ENCODE assay signal across 1 cellular context in the genomic region with DNA sequence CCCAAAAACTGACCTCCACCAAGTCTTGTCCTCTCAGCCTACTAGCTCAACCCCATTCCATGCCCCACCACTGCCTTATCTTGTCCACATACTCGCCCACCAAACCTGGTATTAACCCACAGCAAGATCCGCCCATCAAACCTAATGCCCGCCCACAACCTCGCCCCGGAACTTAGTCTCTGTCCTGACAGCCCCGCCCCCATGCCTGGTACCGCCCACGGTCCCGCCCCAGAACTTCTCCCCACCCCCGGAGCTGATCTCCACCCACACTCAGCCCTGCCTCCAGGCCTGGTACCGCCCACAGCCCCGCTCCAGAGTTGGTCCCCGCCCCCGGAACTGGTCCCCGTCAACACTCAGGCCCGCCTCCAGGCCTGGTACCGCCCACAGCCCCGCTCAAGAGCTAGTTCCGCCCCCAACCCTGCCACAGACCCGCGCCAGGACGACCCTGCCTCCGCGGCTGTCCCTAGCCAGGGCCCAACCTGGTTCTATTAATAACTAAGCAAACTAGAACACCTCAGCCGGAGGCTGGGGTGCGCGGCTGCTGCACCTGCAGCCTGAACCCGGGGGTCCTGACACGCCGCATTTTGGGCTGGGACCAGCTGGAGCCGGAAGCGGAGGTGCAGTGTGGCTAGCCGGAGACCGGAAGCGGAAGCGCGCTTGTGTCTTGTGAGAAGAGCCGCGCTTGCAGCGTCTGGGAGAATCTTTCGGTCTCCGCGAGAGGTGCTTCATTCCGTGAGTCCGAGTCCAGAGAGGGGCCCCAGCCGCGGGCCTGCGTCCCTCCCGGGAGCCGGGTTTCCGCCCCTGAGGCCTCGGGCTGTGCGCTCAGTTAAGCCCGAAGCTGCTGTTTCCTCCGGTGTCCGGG.
TF ChIP-seq lines count a peak whose summit lies in the region.

Gene ZNF557 (plus strand): TSS at position 662 of the 862 bp plus-strand sequence. CDS start 5,372 bp downstream, outside the sequence.

TF ChIP-seq in GM12878, 131 proteins besides CTCF, POLR2A, EP300 and RAD21 (continued from another document):
- TF ChIP-seq MAX (IDR thresholded peaks at IDR 0.05; ENCODE audit: low read depth, low read length) (peak; percentile 64), POLR2AphosphoS2 (IDR thresholded peaks at IDR 0.05; ENCODE audit: low read depth, low read length) (peak; percentile 89; the same call in 1 of the 2 replicates), ETV6 (conservative IDR thresholded peaks at IDR 0.05 in 1 of 2, IDR thresholded peaks at IDR 0.05 in 1 of 2; ENCODE audit: borderline replicate concordance in 1 of 2, low read depth in 1 of 2) (peak in 1 of 2 experiments; percentile 78; a peak in 1 of 4 replicates), BACH1 (IDR thresholded peaks at IDR 0.05; ENCODE audit: borderline replicate concordance) (0 out of 2 replicates have a peak, but pooled peaks have one; percentile 15), EED (IDR thresholded peaks at IDR 0.05; ENCODE audit: low read depth) (peak; percentile 26; the same call in 1 of the 2 replicates), NFXL1 (IDR thresholded peaks at IDR 0.05; ENCODE audit: borderline replicate concordance) (no peak), LARP7 (IDR thresholded peaks at IDR 0.05) (peak; percentile 64; the same call in 1 of the 2 replicates), GABPA (IDR thresholded peaks at IDR 0.05; ENCODE audit: low read depth) (peak; percentile 93), KLF5 (IDR thresholded peaks at IDR 0.05; ENCODE audit: partially characterized antibody) (peak; percentile 80), ZNF274 (IDR thresholded peaks at IDR 0.05; ENCODE audit: insufficient read depth, insufficient read length) (no peak), STAT3 (IDR thresholded peaks at IDR 0.05; ENCODE audit: low read depth, low read length) (no peak), NR2F1 (conservative IDR thresholded peaks at IDR 0.05) (no peak), HDGF (IDR thresholded peaks at IDR 0.05) (peak; percentile 81), HCFC1 (IDR thresholded peaks at IDR 0.05; ENCODE audit: low read length) (peak; percentile 48; the same call in 1 of the 2 replicates), TARDBP (IDR thresholded peaks at IDR 0.05; ENCODE audit: borderline replicate concordance) (no peak), FOXM1 (IDR thresholded peaks at IDR 0.05; ENCODE audit: low read depth, low read length) (no peak), TAF1 (IDR thresholded peaks at IDR 0.05; ENCODE audit: borderline replicate concordance, low read depth, low read length) (peak; percentile 95), POLR2AphosphoS5 (IDR thresholded peaks at IDR 0.05; ENCODE audit: low read length) (peak; percentile 95), RELA (IDR thresholded peaks at IDR 0.05; ENCODE audit: borderline replicate concordance, partially characterized antibody) (peak; percentile 89), RFX5 (IDR thresholded peaks at IDR 0.05; ENCODE audit: low read depth, low read length) (no peak), ZNF384 (IDR thresholded peaks at IDR 0.05; ENCODE audit: borderline replicate concordance, low read depth, low read length) (peak; percentile 10; the same call in 1 of the 2 replicates), RB1 (IDR thresholded peaks at IDR 0.05; ENCODE audit: borderline replicate concordance) (peak; percentile 74; the same call in 1 of the 2 replicates), TCF7 (IDR thresholded peaks at IDR 0.05; ENCODE audit: borderline replicate concordance) (no peak), ZNF207 (IDR thresholded peaks at IDR 0.05; ENCODE audit: borderline replicate concordance) (peak; percentile 82; the same call in 1 of the 2 replicates), FOXK2 (IDR thresholded peaks at IDR 0.05) (peak; percentile 42; the same call in 1 of the 2 replicates), DPF2 (IDR thresholded peaks at IDR 0.05) (0 out of 2 replicates have a peak, but pooled peaks have one; percentile 45), PML (IDR thresholded peaks at IDR 0.05; ENCODE audit: low read length) (peak; percentile 91), CBFB (IDR thresholded peaks at IDR 0.05; ENCODE audit: low read depth) (peak; percentile 84), ZBED1 (IDR thresholded peaks at IDR 0.05; ENCODE audit: borderline replicate concordance) (no peak), NR2C1 (IDR thresholded peaks at IDR 0.05) (peak; percentile 55), CHD4 (IDR thresholded peaks at IDR 0.05) (no peak), CHD1 (IDR thresholded peaks at IDR 0.05; ENCODE audit: low read depth, low read length) (no peak), SP1 (IDR thresholded peaks at IDR 0.05; ENCODE audit: low read depth, low read length) (peak; percentile 42), ZNF592 (IDR thresholded peaks at IDR 0.05) (no peak), SREBF1 (IDR thresholded peaks at IDR 0.05; ENCODE audit: low read length) (peak; percentile 31; the same call in 1 of the 2 replicates), BMI1 (IDR thresholded peaks at IDR 0.05; ENCODE audit: borderline replicate concordance) (no peak), SIN3A (IDR thresholded peaks at IDR 0.05; ENCODE audit: low read depth, low read length) (peak; percentile 93), USF1 (IDR thresholded peaks at IDR 0.05; ENCODE audit: borderline replicate concordance, extremely low read length, insufficient read depth, low read depth, low read length) (no peak), ZNF24 (IDR thresholded peaks at IDR 0.05) (no peak), E4F1 (IDR thresholded peaks at IDR 0.05; ENCODE audit: borderline replicate concordance, partially characterized antibody) (peak; percentile 77), BCL11A (IDR thresholded peaks at IDR 0.05; ENCODE audit: low read depth, low read length) (0 out of 2 replicates have a peak, but pooled peaks have one; percentile 2), SMC3 (IDR thresholded peaks at IDR 0.05; ENCODE audit: borderline replicate concordance, low read length) (no peak), POU2F2 (IDR thresholded peaks at IDR 0.05; ENCODE audit: borderline replicate concordance, low read depth, low read length) (no peak), EGR1 (IDR thresholded peaks at IDR 0.05; ENCODE audit: borderline replicate concordance in 1 of 2, low read depth in 2 of 2, low read length in 2 of 2) (peak in 1 of 2 experiments; percentile 89; a peak in 2 of 3 replicates), ELK1 (IDR thresholded peaks at IDR 0.05; ENCODE audit: low read depth, low read length) (peak; percentile 89), STAT1 (conservative IDR thresholded peaks at IDR 0.05) (peak; percentile 89; the same call in 1 of the 2 replicates), PAX8 (IDR thresholded peaks at IDR 0.05) (no peak)
- TF ChIP-seq, protein P1, sequence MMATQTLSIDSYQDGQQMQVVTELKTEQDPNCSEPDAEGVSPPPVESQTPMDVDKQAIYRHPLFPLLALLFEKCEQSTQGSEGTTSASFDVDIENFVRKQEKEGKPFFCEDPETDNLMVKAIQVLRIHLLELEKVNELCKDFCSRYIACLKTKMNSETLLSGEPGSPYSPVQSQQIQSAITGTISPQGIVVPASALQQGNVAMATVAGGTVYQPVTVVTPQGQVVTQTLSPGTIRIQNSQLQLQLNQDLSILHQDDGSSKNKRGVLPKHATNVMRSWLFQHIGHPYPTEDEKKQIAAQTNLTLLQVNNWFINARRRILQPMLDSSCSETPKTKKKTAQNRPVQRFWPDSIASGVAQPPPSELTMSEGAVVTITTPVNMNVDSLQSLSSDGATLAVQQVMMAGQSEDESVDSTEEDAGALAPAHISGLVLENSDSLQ (IDR thresholded peaks at IDR 0.05): peak; percentile 91
- TF ChIP-seq, protein P2, sequence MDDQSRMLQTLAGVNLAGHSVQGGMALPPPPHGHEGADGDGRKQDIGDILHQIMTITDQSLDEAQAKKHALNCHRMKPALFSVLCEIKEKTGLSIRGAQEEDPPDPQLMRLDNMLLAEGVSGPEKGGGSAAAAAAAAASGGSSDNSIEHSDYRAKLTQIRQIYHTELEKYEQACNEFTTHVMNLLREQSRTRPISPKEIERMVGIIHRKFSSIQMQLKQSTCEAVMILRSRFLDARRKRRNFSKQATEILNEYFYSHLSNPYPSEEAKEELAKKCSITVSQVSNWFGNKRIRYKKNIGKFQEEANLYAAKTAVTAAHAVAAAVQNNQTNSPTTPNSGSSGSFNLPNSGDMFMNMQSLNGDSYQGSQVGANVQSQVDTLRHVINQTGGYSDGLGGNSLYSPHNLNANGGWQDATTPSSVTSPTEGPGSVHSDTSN (IDR thresholded peaks at IDR 0.05; ENCODE audit: insufficient replicate concordance, low read depth, low read length): peak; percentile 56
TF ChIP-seq in GM12878: peak in this region for 53.
